8 cellular contexts compared by ENCODE assay signal in genomic region chr1:8318436-8318835, GRCh38. TPM values are rescaled to one million over a fixed set of nuclear protein-coding genes. Genes with fewer than 3 reads are reported as not detected.
DNase-seq lines count a peak whose midpoint lies in the region; ATAC-seq and TF ChIP-seq lines count a peak whose summit lies in the region.

No MANE protein-coding gene starts in this region.

- H3K27ac ChIP-seq in esophagus squamous epithelium (peak overlapping the region in 3 of 4 donors; percentile 41 to 70 (median 56)), psoas muscle (no peak overlapping the region)

- TF ChIP-seq POLR2A in esophagus squamous epithelium (IDR thresholded peaks at IDR 0.05): no peak

- peak in 1 of 4 donors; percentile 3 for ATAC-seq in psoas muscle
- no peak for ATAC-seq in HG02970 (IDR thresholded peaks at IDR 0.05; ENCODE audit: low FRiP score, unreplicated experiment)
- no peak for ATAC-seq in HG03520 (IDR thresholded peaks at IDR 0.05; ENCODE audit: unreplicated experiment)
- no peak for ATAC-seq in GM19463 (IDR thresholded peaks at IDR 0.05; ENCODE audit: unreplicated experiment)

- intact Hi-C loops in esophagus squamous epithelium (cut with DNase I) (loop anchor here (10.0 kb wide), 1 partner anchor 334 kb away; no protein-coding TSS in a partner anchor), psoas muscle (cut with DNase I) (no loop called here)

- H3K27me3 ChIP-seq in GM06990 (replicated peaks; ENCODE audit: control insufficient read depth, insufficient read depth, low read length): peaks cover 2% of the 10 kb centered on the region
- peaks cover 0 to 41% (median 0%) of the 10 kb centered on the region in 4 donors for H3K27me3 ChIP-seq in esophagus squamous epithelium
- peaks cover 0 to 4% (median 0%) of the 10 kb centered on the region in 3 donors for H3K27me3 ChIP-seq in psoas muscle (ENCODE audit: insufficient read depth in 3 of 3, low read length in 2 of 3)

- TF ChIP-seq CTCF in GM06990 (IDR thresholded peaks at IDR 0.05; ENCODE audit: insufficient read depth, low read length, poor library complexity, severe bottlenecking) (no peak), esophagus squamous epithelium (IDR thresholded peaks at IDR 0.05) (no peak), psoas muscle (IDR thresholded peaks at IDR 0.05) (no peak)

- no CpG with 5 or more reads among the region's 18 CpGs for WGBS in esophagus squamous epithelium, 2 donors
- 14 to 16% (median 14%) methylated on average over 16 to 18 of the region's 18 CpGs for WGBS in psoas muscle, 3 donors

- H3K36me3 ChIP-seq in GM06990 (ENCODE audit: control insufficient read depth, insufficient read depth, low read length) (no peaks in the 10 kb centered on the region), esophagus squamous epithelium (no peaks in the 10 kb centered on the region), psoas muscle (ENCODE audit: insufficient read depth in 1 of 2, low read depth in 1 of 2) (no peaks in the 10 kb centered on the region)

- peaks cover 11 to 34% (median 14%) of the 10 kb centered on the region in 3 donors for H3K4me1 ChIP-seq in esophagus squamous epithelium
- H3K4me1 ChIP-seq in psoas muscle: no peaks in the 10 kb centered on the region

- H3K4me3 ChIP-seq in GM06990 (replicated peaks; ENCODE audit: low read depth, low read length) (peak overlapping the region; percentile 55), esophagus squamous epithelium (peak overlapping the region; percentile 36 to 65 (median 56)), psoas muscle (peak overlapping the region; percentile 59)

- DNase-seq in GM06990 (ENCODE audit: extremely low read depth, insufficient read length) (no peak), NCI-H748 treated with DMSO at 0.1 percent for 48 hours (lab: John Stamatoyannopoulos, UW) (peak; percentile 6), esophagus squamous epithelium (lab: John Stamatoyannopoulos, UW) (no peak), psoas muscle (no peak), NCI-H2107 treated with DMSO at 0.1 percent for 48 hours (lab: John Stamatoyannopoulos, UW; ENCODE audit: unreplicated experiment) (no peak)

- H3K9me3 ChIP-seq in esophagus squamous epithelium: no peaks in the 10 kb centered on the region
- no peaks in the 10 kb centered on the region for H3K9me3 ChIP-seq in psoas muscle

RNA-seq across cellular contexts. Expression of gene SLC45A1, which starts 0.5 kb away (rescaled TPM):
- total RNA-seq in esophagus squamous epithelium: 1 to 10 TPM in 2 of 4 donors, under 1 TPM in 2; 0.13 to 3.4 (median 0.81) TPM
- 1 to 10 TPM in 1 of 4 donors, under 1 TPM in 3; 0.44 to 1.4 (median 0.89) TPM for total RNA-seq in psoas muscle
- polyA plus RNA-seq in psoas muscle: 1 to 10 TPM in 1 of 3 donors, under 1 TPM in 2; 0.60 to 1.1 (median 0.96) TPM
